In the genomic region with DNA sequence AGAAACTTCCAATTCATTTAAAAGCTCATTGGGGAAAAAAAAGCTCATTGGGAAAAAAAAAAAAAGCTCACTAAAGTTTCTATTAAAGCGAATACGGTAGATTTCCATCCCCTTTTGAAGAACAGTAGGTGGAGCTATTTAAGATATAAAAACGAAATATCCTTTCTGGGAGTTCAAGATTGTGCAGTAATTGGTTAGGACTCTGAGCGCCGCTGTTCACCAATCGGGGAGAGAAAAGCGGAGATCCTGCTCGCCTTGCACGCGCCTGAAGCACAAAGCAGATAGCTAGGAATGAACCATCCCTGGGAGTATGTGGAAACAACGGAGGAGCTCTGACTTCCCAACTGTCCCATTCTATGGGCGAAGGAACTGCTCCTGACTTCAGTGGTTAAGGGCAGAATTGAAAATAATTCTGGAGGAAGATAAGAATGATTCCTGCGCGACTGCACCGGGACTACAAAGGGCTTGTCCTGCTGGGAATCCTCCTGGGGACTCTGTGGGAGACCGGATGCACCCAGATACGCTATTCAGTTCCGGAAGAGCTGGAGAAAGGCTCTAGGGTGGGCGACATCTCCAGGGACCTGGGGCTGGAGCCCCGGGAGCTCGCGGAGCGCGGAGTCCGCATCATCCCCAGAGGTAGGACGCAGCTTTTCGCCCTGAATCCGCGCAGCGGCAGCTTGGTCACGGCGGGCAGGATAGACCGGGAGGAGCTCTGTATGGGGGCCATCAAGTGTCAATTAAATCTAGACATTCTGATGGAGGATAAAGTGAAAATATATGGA, we compare ENCODE assay signal across 1 cellular context.
A peak's percentile ranks its signal among the peaks of the same experiment; 100 is the strongest.
TF ChIP-seq lines count a peak whose summit lies in the region.

Gene PCDHGA12, plus strand, starts transcription at position 176 of the 782 bp plus-strand sequence. Its CDS starts 253 bp downstream, at position 429.

TF ChIP-seq in GM12878, 131 proteins besides CTCF, POLR2A, EP300 and RAD21 (continued from another document):
- TF ChIP-seq SP1 (IDR thresholded peaks at IDR 0.05; ENCODE audit: low read depth, low read length) (no peak), KLF5 (IDR thresholded peaks at IDR 0.05; ENCODE audit: partially characterized antibody) (no peak), HDAC6 (IDR thresholded peaks at IDR 0.05; ENCODE audit: unreplicated experiment) (no peak), YY1 (IDR thresholded peaks at IDR 0.05; ENCODE audit: low read depth, low read length) (0 out of 2 replicates have a peak, but pooled peaks have one; percentile 25), SIN3A (IDR thresholded peaks at IDR 0.05; ENCODE audit: low read depth, low read length) (no peak), ZNF384 (IDR thresholded peaks at IDR 0.05; ENCODE audit: borderline replicate concordance, low read depth, low read length) (peak; percentile 7; the same call in 1 of the 2 replicates), IKZF1 (conservative IDR thresholded peaks at IDR 0.05) (0 out of 2 replicates have a peak, but pooled peaks have one; percentile 14), MLLT1 (IDR thresholded peaks at IDR 0.05) (no peak), BHLHE40 (IDR thresholded peaks at IDR 0.05; ENCODE audit: borderline replicate concordance in 1 of 2, low read depth in 2 of 2, low read length in 1 of 2) (0 out of 4 replicates have a peak, but pooled peaks of 1 of the 2 experiments have one; percentile 37), NR2F1 (conservative IDR thresholded peaks at IDR 0.05) (no peak)
